1 cellular context compared by ENCODE assay signal in genomic region chr20:50112512-50113419, GRCh38.
A peak's percentile ranks its signal among the peaks of the same experiment; 100 is the strongest.
TF ChIP-seq lines count a peak whose summit lies in the region.

TSS of gene UBE2V1 (minus strand) at chr20:50113150. CDS start at chr20:50113128, 22 bp downstream.

TF ChIP-seq in HepG2, 621 proteins besides CTCF, POLR2A, EP300 and RAD21 (continued from another document):
- TF ChIP-seq PREB (CRISPR knock-in tag; IDR thresholded peaks at IDR 0.05) (peak; percentile 11; the same call in 1 of the 2 replicates), THAP7 (CRISPR knock-in tag; IDR thresholded peaks at IDR 0.05) (peak; percentile 74; the same call in 1 of the 2 replicates), CREB1 (IDR thresholded peaks at IDR 0.05) (peak; percentile 65), CREB1 (CRISPR knock-in tag; IDR thresholded peaks at IDR 0.05) (no peak; the same call in 1 of the 2 replicates), ZNF704 (CRISPR knock-in tag; IDR thresholded peaks at IDR 0.05; ENCODE audit: borderline replicate concordance) (peak; percentile 38; the same call in 1 of the 2 replicates), ARNTL (CRISPR knock-in tag; IDR thresholded peaks at IDR 0.05) (peak; percentile 55), ZNF639 (CRISPR knock-in tag; conservative IDR thresholded peaks at IDR 0.05) (peak; percentile 56), ETV6 (CRISPR knock-in tag; conservative IDR thresholded peaks at IDR 0.05) (no peak; the same call in 1 of the 2 replicates), ZNF572 (CRISPR knock-in tag; IDR thresholded peaks at IDR 0.05) (peak; percentile 90; the same call in 1 of the 2 replicates), BORCS8-MEF2B (CRISPR knock-in tag; IDR thresholded peaks at IDR 0.05) (peak; percentile 34; the same call in 1 of the 2 replicates), ZNF775 (CRISPR knock-in tag; IDR thresholded peaks at IDR 0.05; ENCODE audit: borderline replicate concordance) (no peak; the same call in 1 of the 2 replicates), TBL1XR1 (IDR thresholded peaks at IDR 0.05; ENCODE audit: borderline replicate concordance, low read length, partially characterized antibody) (peak; percentile 58), KMT2B (CRISPR knock-in tag; IDR thresholded peaks at IDR 0.05) (peak; percentile 86), NFATC3 (CRISPR knock-in tag; IDR thresholded peaks at IDR 0.05) (peak; percentile 61; the same call in 1 of the 2 replicates), ZNF781 (CRISPR knock-in tag; IDR thresholded peaks at IDR 0.05; ENCODE audit: borderline replicate concordance, not compliant biosample characterization) (no peak), ZNF549 (CRISPR knock-in tag; IDR thresholded peaks at IDR 0.05) (0 out of 2 replicates have a peak, but pooled peaks have one; percentile 7), NONO (IDR thresholded peaks at IDR 0.05) (no peak), NONO (CRISPR knock-in tag; conservative IDR thresholded peaks at IDR 0.05) (peak; percentile 90), TCF7L2 (IDR thresholded peaks at IDR 0.05; ENCODE audit: low read depth, low read length) (no peak), ZNF792 (CRISPR knock-in tag; IDR thresholded peaks at IDR 0.05) (peak; percentile 49), ZNF260 (CRISPR knock-in tag; IDR thresholded peaks at IDR 0.05; ENCODE audit: borderline replicate concordance, low read depth) (no peak), ZFAT (CRISPR knock-in tag; conservative IDR thresholded peaks at IDR 0.05) (0 out of 2 replicates have a peak, but pooled peaks have one; percentile 57)
TF ChIP-seq in HepG2: peak in this region for 369.
